ENCODE assay signal across 9 cellular contexts in genomic region chr5:23332650-23333251, GRCh38.
A peak's percentile ranks its signal among the peaks of the same experiment; 100 is the strongest.
DNase-seq lines count a peak whose midpoint lies in the region; ATAC-seq and TF ChIP-seq lines count a peak whose summit lies in the region.
"Had no signal": no experiment of that assay in that cellular context is flagged by ENCODE, and none has a peak within 500 bp of the region (broad histone marks: within the 10 kb centered on the region; RNA-seq: fewer than 3 reads in every experiment).

No MANE protein-coding gene starts in this region.

- no peak overlapping the region for H3K4me2 ChIP-seq in OCI-LY7 (ENCODE audit: low read length)

- H3K27ac Mint-ChIP-seq in endodermal cell (no peak overlapping the region), natural killer cell (no peak overlapping the region)

- H2AFZ ChIP-seq in OCI-LY7 (ENCODE audit: low read length), result no peak overlapping the region

- H3K4me3 Mint-ChIP-seq in endodermal cell, result no peak overlapping the region
- H3K4me3 Mint-ChIP-seq in natural killer cell, result no peak overlapping the region

- no peak overlapping the region for H3K4me3 ChIP-seq in OCI-LY7 (ENCODE audit: low read depth, low read length, poor library complexity, severe bottlenecking)
- H3K4me3 ChIP-seq in endodermal cell (ENCODE audit: low read length), result no peak overlapping the region
- H3K4me3 ChIP-seq in gastroesophageal sphincter, result no peak overlapping the region
- H3K4me3 ChIP-seq: stomach had no signal

- no peaks in the 10 kb centered on the region for H3K27me3 Mint-ChIP-seq in endodermal cell (ENCODE audit: insufficient read depth)
- no peaks in the 10 kb centered on the region for H3K27me3 Mint-ChIP-seq in natural killer cell (ENCODE audit: low read depth in 2 of 2)

- in situ Hi-C loops in ACHN (cut with HindIII; ENCODE audit: low pct_ligation_motif_present, low pct_unique_long_range_greater_than_20kb, low sequenced_read_pairs), result no loop called here

- H3K79me2 ChIP-seq in OCI-LY7 (ENCODE audit: insufficient read depth, low read depth, low read length), result no peaks in the 10 kb centered on the region

- TF ChIP-seq CTCF in OCI-LY7 (conservative IDR thresholded peaks at IDR 0.05; ENCODE audit: low read length), result peak; percentile 35; the same call in 1 of the 2 replicates
- peak; percentile 79 for TF ChIP-seq CTCF in endodermal cell (conservative IDR thresholded peaks at IDR 0.05)
- no peak for TF ChIP-seq CTCF in natural killer cell (IDR thresholded peaks at IDR 0.05)
- no peak for TF ChIP-seq CTCF in gastroesophageal sphincter (IDR thresholded peaks at IDR 0.05)
- no peak for TF ChIP-seq CTCF in GM10248 (IDR thresholded peaks at IDR 0.05; ENCODE audit: control extremely low read depth, extremely low read depth, low read depth, missing control alignments)

- H3K9me3 ChIP-seq in OCI-LY7 (ENCODE audit: low read length) (no peaks in the 10 kb centered on the region), endodermal cell (ENCODE audit: control insufficient read depth, low read length) (no peaks in the 10 kb centered on the region), gastroesophageal sphincter (no peaks in the 10 kb centered on the region)
- H3K9me3 ChIP-seq: stomach had no signal

- H3K9me2 ChIP-seq in OCI-LY7 (ENCODE audit: insufficient read depth, low read length), result no peaks in the 10 kb centered on the region

- POLR2A ChIA-PET in OCI-LY7 (lab: Charles Lee) (no interaction called here), GM10248 (lab: Yijun Ruan, JAX) (no interaction called here)

- no peaks in the 10 kb centered on the region for H3K9me3 Mint-ChIP-seq in endodermal cell
- H3K9me3 Mint-ChIP-seq in natural killer cell, result peaks cover 2 to 10% of the 10 kb centered on the region in 2 donors

- CTCF ChIA-PET in OCI-LY7 (lab: Charles Lee; ENCODE audit: unreplicated experiment), result no interaction called here
- CTCF ChIA-PET in GM10248 (lab: Yijun Ruan, JAX), result no interaction called here

- DNase-seq in ACHN, result peak; percentile 19
- peak; percentile 49 for DNase-seq in HCEC 1CT
- DNase-seq in OCI-LY7 (ENCODE audit: low spot score), result no peak
- no peak for DNase-seq in endodermal cell
- DNase-seq in natural killer cell, result no peak
- DNase-seq in GM10248 (ENCODE audit: extremely low spot score), result no peak
- DNase-seq: stomach had no signal

- no peak for ATAC-seq in natural killer cell
- no peak for ATAC-seq in gastroesophageal sphincter
- no peak for ATAC-seq in HG03196 (IDR thresholded peaks at IDR 0.05; ENCODE audit: unreplicated experiment)

- H3K9ac ChIP-seq in endodermal cell (ENCODE audit: extremely low read depth, low read length, poor library complexity, severe bottlenecking), result no peak overlapping the region

- H3K27me3 ChIP-seq in endodermal cell (ENCODE audit: control insufficient read depth, insufficient read depth, low read length, poor library complexity, severe bottlenecking), result no peaks in the 10 kb centered on the region
- H3K27me3 ChIP-seq in gastroesophageal sphincter, result no peaks in the 10 kb centered on the region
- H3K27me3 ChIP-seq: stomach had no signal

- WGBS in endodermal cell (ENCODE audit: insufficient coverage in 1 of 2, insufficient read length in 1 of 2), 2 experiments, result 9 to 25% methylated on average over 1 of the region's 1 CpG
- WGBS in gastroesophageal sphincter (ENCODE audit: low coverage in 1 of 2), 2 donors, result 17 to 25% methylated on average over 1 of the region's 1 CpG

- intact Hi-C loops in OCI-LY7 (cut with micrococcal nuclease; ENCODE audit: unreplicated experiment) (no loop called here), natural killer cell (cut with micrococcal nuclease) (no loop called here)

- no peaks in the 10 kb centered on the region for H3K36me3 ChIP-seq in OCI-LY7 (ENCODE audit: insufficient read depth, low read length)
- H3K36me3 ChIP-seq in endodermal cell (ENCODE audit: control insufficient read depth, insufficient read depth, low read length), result no peaks in the 10 kb centered on the region
- no peaks in the 10 kb centered on the region for H3K36me3 ChIP-seq in gastroesophageal sphincter
- H3K36me3 ChIP-seq: stomach had no signal

- H3K36me3 Mint-ChIP-seq in endodermal cell (ENCODE audit: low read depth) (no peaks in the 10 kb centered on the region), natural killer cell (no peaks in the 10 kb centered on the region)

- H3K27ac ChIP-seq in OCI-LY7 (ENCODE audit: low read depth, low read length, poor library complexity, severe bottlenecking) (no peak overlapping the region), endodermal cell (ENCODE audit: low read depth, low read length) (no peak overlapping the region), gastroesophageal sphincter (no peak overlapping the region)
- H3K27ac ChIP-seq: stomach had no signal

- no peaks in the 10 kb centered on the region for H4K20me1 ChIP-seq in OCI-LY7 (ENCODE audit: insufficient read depth, low read length)

- TF ChIP-seq POLR2A in gastroesophageal sphincter (IDR thresholded peaks at IDR 0.05), result no peak

- H3K4me1 ChIP-seq in OCI-LY7 (ENCODE audit: insufficient read depth, low read length, poor library complexity, severe bottlenecking), result no peaks in the 10 kb centered on the region
- H3K4me1 ChIP-seq in endodermal cell (ENCODE audit: control insufficient read depth, insufficient read depth, low read length), result no peaks in the 10 kb centered on the region
- H3K4me1 ChIP-seq in gastroesophageal sphincter, result no peaks in the 10 kb centered on the region
- H3K4me1 ChIP-seq: stomach had no signal

- BruUV-seq in OCI-LY7 (replicated peaks; lab: Mats Ljungman, UMichigan), result no TSS peak

- H3K4me1 Mint-ChIP-seq in endodermal cell, result peaks cover 11% of the 10 kb centered on the region
- H3K4me1 Mint-ChIP-seq in natural killer cell, result no peaks in the 10 kb centered on the region

- no peak for TF ChIP-seq EP300 in gastroesophageal sphincter (IDR thresholded peaks at IDR 0.05)

Comparison
In these comparisons a context has a peak if more than half of its experiments do, and no peak if none do; other contexts are left out.
1. DNase-seq: peak in ACHN (single experiment) and HCEC 1CT (single experiment); none in OCI-LY7 (single experiment), endodermal cell (single experiment), natural killer cell (single experiment) and GM10248 (single experiment).
2. CTCF ChIP-seq: peak in OCI-LY7 (single experiment) and endodermal cell (single experiment); none in natural killer cell (single experiment), gastroesophageal sphincter (0 of 4) and GM10248 (single experiment).